In genomic region chr1:40830419-40830943, GRCh38 we compare ENCODE assay signal across 23 cellular contexts. TPM values are rescaled to one million over a fixed set of nuclear protein-coding genes. Genes with fewer than 3 reads are reported as not detected.
"Had no signal": no experiment of that assay in that cellular context is flagged by ENCODE, and none has a peak within 500 bp of the region (broad histone marks: within the 10 kb centered on the region; RNA-seq: fewer than 3 reads in every experiment).

No MANE protein-coding gene starts in this region.

- ATAC-seq: HepG2 had no signal

- H3K4me3 ChIP-seq: MG63 had no signal

- H3K27me3 ChIP-seq: MG63 had no signal

- H3K9me3 ChIP-seq: MG63, SK-N-SH had no signal

- FAIRE-seq: HepG2, RCC 7860 had no signal

- DNase-seq: IMR-90, Karpas-422, KG1, MG63, NCI-H1092, NCI-H1105 treated with DMSO at 0.1 percent for 48 hours, NCI-H1417 treated with DMSO at 0.1 percent for 48 hours, NCI-H187, NCI-H2029, NCI-H2081 treated with DMSO at 0.1 percent for 48 hours, NCI-H2171, NCI-H226, NCI-H446, NCI-H510A, NCI-H524 treated with DMSO at 0.1 percent for 48 hours, NCI-H69, NCI-H774, RPMI8226, SHP77, SK-N-SH had no signal

- H3K36me3 ChIP-seq: MG63 had no signal

RNA-seq across cellular contexts. Expression of gene CITED4, which starts 31.7 kb away (rescaled TPM):
- total RNA-seq: HT1080 had no signal

RNA-seq across cellular contexts. Expression of gene KCNQ4, which starts 46.9 kb away (rescaled TPM):
- total RNA-seq: IMR-90 had no signal
